ENCODE assay signal across 1 cellular context in genomic region chr7:41674505-41675023, GRCh38.
TF ChIP-seq lines count a peak whose summit lies in the region.

No MANE protein-coding gene starts in this region.

TF ChIP-seq in GM23338, 12 proteins besides CTCF, POLR2A, EP300 and RAD21 (continued from another document):
- TF ChIP-seq REST (IDR thresholded peaks at IDR 0.05; ENCODE audit: unreplicated experiment) (no peak), CREB1 (CRISPR knock-in tag; IDR thresholded peaks at IDR 0.05; ENCODE audit: low read depth) (no peak), ZNF462 (CRISPR knock-in tag; IDR thresholded peaks at IDR 0.05) (no peak), ETS1 (IDR thresholded peaks at IDR 0.05) (no peak), POLR2AphosphoS5 (IDR thresholded peaks at IDR 0.05; ENCODE audit: low read depth) (no peak), JUNB (IDR thresholded peaks at IDR 0.05; ENCODE audit: unreplicated experiment) (no peak), STAT1 (IDR thresholded peaks at IDR 0.05; ENCODE audit: unreplicated experiment) (no peak)
